ENCODE assay signal across 23 cellular contexts in genomic region chr12:2274733-2275132, GRCh38.
"Had no signal": no experiment of that assay in that cellular context is flagged by ENCODE, and none has a peak within 500 bp of the region (broad histone marks: within the 10 kb centered on the region; RNA-seq: fewer than 3 reads in every experiment).

No MANE protein-coding gene starts in this region.

- H3K4me1 ChIP-seq: breast epithelium, spleen, testis, vagina had no signal

- H3K27me3 ChIP-seq: breast epithelium, esophagus squamous epithelium, spleen, testis, vagina had no signal

- H3K27me3 Mint-ChIP-seq: activated naive CD8-positive, alpha-beta T cell treated with anti-CD3 and anti-CD28 coated beads, Interleukin-2, amount 50 U/mL, for 24 hours; activated T-cell treated with anti-CD3 and anti-CD28 coated beads, Interleukin-2, amount 50 U/mL, for 24 hours; dendritic cell treated with granulocyte-macrophage colony-stimulating factor and Interleukin-4, amounts not matched to agents 40 ng/mL and 50 ng/mL, for 4 days had no signal

- H3K4me1 Mint-ChIP-seq: activated CD4-positive, alpha-beta T cell treated with anti-CD3 and anti-CD28 coated beads, Interleukin-2, amount 10 ng/mL, durations not matched to agents 24 days and 14 days; activated naive CD8-positive, alpha-beta T cell treated with anti-CD3 and anti-CD28 coated beads, Interleukin-2, amount 50 U/mL, for 24 hours; central memory CD8-positive, alpha-beta T cell; natural killer cell had no signal

- H3K9me3 ChIP-seq: breast epithelium, esophagus squamous epithelium, testis, vagina had no signal

- H3K36me3 ChIP-seq: breast epithelium, esophagus squamous epithelium, spleen, vagina had no signal

- DNase-seq: activated CD4-positive, alpha-beta memory T cell treated with anti-CD3 and anti-CD28 coated beads for 36 hours; activated CD4-positive, alpha-beta T cell treated with anti-CD3 and anti-CD28 coated beads, Interleukin-2, amount 10 ng/mL, durations not matched to agents 24 days and 14 days; activated CD4-positive, CD25-positive, alpha-beta regulatory T cell treated with anti-CD3 and anti-CD28 coated beads, Interleukin-2, amount 50 U/mL, for 72 hours; activated CD8-positive, alpha-beta memory T cell treated with anti-CD3 and anti-CD28 coated beads, Interleukin-2, amount 50 U/mL, for 4 hours; activated gamma-delta T cell; activated naive CD4-positive, alpha-beta T cell treated with anti-CD3 and anti-CD28 coated beads, Interleukin-2, amount 50 U/mL, for 16 hours; activated naive CD8-positive, alpha-beta T cell treated with anti-CD3 and anti-CD28 coated beads, Interleukin-2, amount 50 U/mL, for 24 hours; activated T-cell treated with anti-CD3 and anti-CD28 coated beads, Interleukin-2, amount 50 U/mL, for 24 hours; esophagus squamous epithelium; foreskin melanocyte; midbrain; natural killer cell; spleen; stimulated activated naive CD4-positive, alpha-beta T cell; T-helper 2 cell; testis had no signal

- H3K4me3 ChIP-seq: breast epithelium, esophagus squamous epithelium, spleen, testis, vagina had no signal

- H3K4me3 Mint-ChIP-seq: activated CD4-positive, alpha-beta memory T cell treated with anti-CD3 and anti-CD28 coated beads for 36 hours; activated CD4-positive, alpha-beta T cell treated with anti-CD3 and anti-CD28 coated beads, Interleukin-2, amount 10 ng/mL, durations not matched to agents 24 days and 14 days; activated naive CD8-positive, alpha-beta T cell treated with anti-CD3 and anti-CD28 coated beads, Interleukin-2, amount 50 U/mL, for 24 hours; activated T-cell treated with anti-CD3 and anti-CD28 coated beads, Interleukin-2, amount 50 U/mL, for 24 hours; central memory CD8-positive, alpha-beta T cell; dendritic cell treated with granulocyte-macrophage colony-stimulating factor and Interleukin-4, amounts not matched to agents 40 ng/mL and 50 ng/mL, for 4 days; natural killer cell; type B pancreatic cell had no signal

- H3K27ac Mint-ChIP-seq: activated CD4-positive, alpha-beta memory T cell treated with anti-CD3 and anti-CD28 coated beads for 36 hours; activated CD4-positive, alpha-beta T cell treated with anti-CD3 and anti-CD28 coated beads, Interleukin-2, amount 10 ng/mL, durations not matched to agents 24 days and 14 days; activated naive CD8-positive, alpha-beta T cell treated with anti-CD3 and anti-CD28 coated beads, Interleukin-2, amount 50 U/mL, for 24 hours; activated T-cell treated with anti-CD3 and anti-CD28 coated beads, Interleukin-2, amount 50 U/mL, for 24 hours; dendritic cell treated with granulocyte-macrophage colony-stimulating factor and Interleukin-4, amounts not matched to agents 40 ng/mL and 50 ng/mL, for 4 days; natural killer cell; progenitor cell of endocrine pancreas; type B pancreatic cell had no signal

- ATAC-seq: activated naive CD8-positive, alpha-beta T cell treated with anti-CD3 and anti-CD28 coated beads, Interleukin-2, amount 50 U/mL, for 24 hours had no signal

- H3K27ac ChIP-seq: breast epithelium, epithelial cell of prostate, esophagus squamous epithelium, spleen, testis, vagina had no signal

- H3K9me3 Mint-ChIP-seq: activated CD4-positive, alpha-beta T cell treated with anti-CD3 and anti-CD28 coated beads, Interleukin-2, amount 10 ng/mL, durations not matched to agents 24 days and 14 days; central memory CD8-positive, alpha-beta T cell; dendritic cell treated with granulocyte-macrophage colony-stimulating factor and Interleukin-4, amounts not matched to agents 40 ng/mL and 50 ng/mL, for 4 days; natural killer cell; type B pancreatic cell had no signal
